In the genomic region with DNA sequence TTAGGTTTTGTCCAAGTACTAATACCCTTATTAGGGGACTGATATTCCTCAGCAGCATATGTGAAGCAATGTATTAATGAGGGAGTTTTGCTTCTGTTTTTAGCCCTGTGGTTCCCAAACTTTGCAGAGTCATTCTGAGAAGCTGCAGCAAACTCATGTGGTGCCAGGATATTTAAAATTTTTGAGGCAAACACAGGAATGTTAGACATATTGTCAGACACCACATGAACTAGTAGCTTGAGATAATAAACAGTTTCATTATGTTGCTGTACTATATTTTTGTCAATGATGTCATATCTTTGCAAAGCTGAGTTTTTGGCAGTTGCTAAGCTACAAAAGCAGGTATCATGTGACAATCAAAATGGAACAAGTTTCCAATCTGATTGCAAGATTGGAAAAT, we compare ENCODE assay signal across 8 cellular contexts. TPM values are rescaled to one million over a fixed set of nuclear protein-coding genes. Genes with fewer than 3 reads are reported as not detected.
DNase-seq lines count a peak whose midpoint lies in the region; ATAC-seq and TF ChIP-seq lines count a peak whose summit lies in the region.

No MANE protein-coding gene starts in this region.

- POLR2A ChIA-PET in activated CD4-positive, alpha-beta T cell treated with anti-CD3 and anti-CD28 coated beads for 36 hours (lab: Charles Lee), result no interaction called here

- CTCF ChIA-PET in activated CD4-positive, alpha-beta T cell treated with anti-CD3 and anti-CD28 coated beads for 36 hours (lab: Charles Lee), result interaction anchor here (1.1 to 1.7 kb wide), 2 partner anchors 32 to 47 kb away, joined by 4 to 10 read pairs; no protein-coding TSS in a partner anchor

- H3K4me3 ChIP-seq in HUES64 (ENCODE audit: low read length), result no peak overlapping the region
- no peak overlapping the region for H3K4me3 ChIP-seq in coronary artery

- intact Hi-C loops in activated CD4-positive, alpha-beta T cell treated with anti-CD3 and anti-CD28 coated beads for 36 hours (cut with DNase I, micrococcal nuclease), result no loop called here

- peaks cover 17% of the 10 kb centered on the region for H3K4me1 ChIP-seq in HUES64 (ENCODE audit: insufficient read depth, low read length)

- H3K4me3 Mint-ChIP-seq in activated CD4-positive, alpha-beta T cell treated with anti-CD3 and anti-CD28 coated beads for 36 hours, result no peak overlapping the region
- H3K4me3 Mint-ChIP-seq in stimulated activated naive B cell treated with anti-CD40 and anti-IgM and Interleukin-4, amounts not matched to agents 10 μg/mL and 1 μg/mL and 100 μg/mL, for 72 hours, result no peak overlapping the region
- H3K4me3 Mint-ChIP-seq in activated T-cell treated with anti-CD3 and anti-CD28 coated beads, Interleukin-2, amount 50 U/mL, for 72 hours, result no peak overlapping the region

- no peaks in the 10 kb centered on the region for H3K9me3 Mint-ChIP-seq in activated CD4-positive, alpha-beta T cell treated with anti-CD3 and anti-CD28 coated beads for 36 hours (ENCODE audit: low read depth)
- no peaks in the 10 kb centered on the region for H3K9me3 Mint-ChIP-seq in stimulated activated naive B cell treated with anti-CD40 and anti-IgM and Interleukin-4, amounts not matched to agents 10 μg/mL and 1 μg/mL and 100 μg/mL, for 72 hours
- no peaks in the 10 kb centered on the region for H3K9me3 Mint-ChIP-seq in activated T-cell treated with anti-CD3 and anti-CD28 coated beads, Interleukin-2, amount 50 U/mL, for 72 hours

- H3K9ac ChIP-seq in HUES64 (ENCODE audit: low read depth, low read length), result no peak overlapping the region

- no peaks in the 10 kb centered on the region for H3K27me3 ChIP-seq in HUES64 (ENCODE audit: insufficient read depth, low read length)

- TF ChIP-seq CTCF in coronary artery (IDR thresholded peaks at IDR 0.05), result no peak

- peaks cover 22% of the 10 kb centered on the region for H3K36me3 ChIP-seq in HUES64 (ENCODE audit: insufficient read depth, low read length)

- no peak for DNase-seq in activated CD4-positive, alpha-beta T cell treated with anti-CD3 and anti-CD28 coated beads for 36 hours
- no peak for DNase-seq in activated CD4-positive, alpha-beta T cell treated with anti-CD3 and anti-CD28 coated beads for 48 hours
- DNase-seq in coronary artery (ENCODE audit: low spot score) (no peak), NCI-H524 treated with DMSO at 0.1 percent for 48 hours (lab: John Stamatoyannopoulos, UW) (no peak)
- no peak for DNase-seq in stimulated activated naive B cell treated with anti-CD40 and anti-IgM and Interleukin-4, amounts not matched to agents 10 μg/mL and 1 μg/mL and 100 μg/mL, for 72 hours
- no peak for DNase-seq in activated T-cell treated with anti-CD3 and anti-CD28 coated beads, Interleukin-2, amount 50 U/mL, for 72 hours

- H3K27me3 Mint-ChIP-seq in activated CD4-positive, alpha-beta T cell treated with anti-CD3 and anti-CD28 coated beads for 36 hours, result no peaks in the 10 kb centered on the region
- no peaks in the 10 kb centered on the region for H3K27me3 Mint-ChIP-seq in stimulated activated naive B cell treated with anti-CD40 and anti-IgM and Interleukin-4, amounts not matched to agents 10 μg/mL and 1 μg/mL and 100 μg/mL, for 72 hours
- H3K27me3 Mint-ChIP-seq in activated T-cell treated with anti-CD3 and anti-CD28 coated beads, Interleukin-2, amount 50 U/mL, for 72 hours (ENCODE audit: low read depth), result no peaks in the 10 kb centered on the region

- peaks cover 17% of the 10 kb centered on the region for H3K36me3 Mint-ChIP-seq in activated CD4-positive, alpha-beta T cell treated with anti-CD3 and anti-CD28 coated beads for 36 hours (ENCODE audit: low read depth)
- peaks cover 10 to 21% of the 10 kb centered on the region in 2 donors for H3K36me3 Mint-ChIP-seq in stimulated activated naive B cell treated with anti-CD40 and anti-IgM and Interleukin-4, amounts not matched to agents 10 μg/mL and 1 μg/mL and 100 μg/mL, for 72 hours
- no peaks in the 10 kb centered on the region for H3K36me3 Mint-ChIP-seq in activated T-cell treated with anti-CD3 and anti-CD28 coated beads, Interleukin-2, amount 50 U/mL, for 72 hours (ENCODE audit: insufficient read depth in 2 of 2)

- H3K27ac ChIP-seq in HUES64 (ENCODE audit: low read depth, low read length) (peak overlapping the region; percentile 73), coronary artery (peak overlapping the region; percentile 12 to 44)

- H3K9me3 ChIP-seq in HUES64 (ENCODE audit: insufficient read depth, low read depth, low read length), result no peaks in the 10 kb centered on the region

- H3K4me1 Mint-ChIP-seq in activated CD4-positive, alpha-beta T cell treated with anti-CD3 and anti-CD28 coated beads for 36 hours, result peaks cover 3% of the 10 kb centered on the region
- H3K4me1 Mint-ChIP-seq in stimulated activated naive B cell treated with anti-CD40 and anti-IgM and Interleukin-4, amounts not matched to agents 10 μg/mL and 1 μg/mL and 100 μg/mL, for 72 hours, result peaks cover 5 to 9% of the 10 kb centered on the region in 2 donors
- H3K4me1 Mint-ChIP-seq in activated T-cell treated with anti-CD3 and anti-CD28 coated beads, Interleukin-2, amount 50 U/mL, for 72 hours (ENCODE audit: low read depth), result no peaks in the 10 kb centered on the region

- no peak overlapping the region for H3K27ac Mint-ChIP-seq in activated CD4-positive, alpha-beta T cell treated with anti-CD3 and anti-CD28 coated beads for 36 hours
- no peak overlapping the region for H3K27ac Mint-ChIP-seq in stimulated activated naive B cell treated with anti-CD40 and anti-IgM and Interleukin-4, amounts not matched to agents 10 μg/mL and 1 μg/mL and 100 μg/mL, for 72 hours
- no peak overlapping the region for H3K27ac Mint-ChIP-seq in activated T-cell treated with anti-CD3 and anti-CD28 coated beads, Interleukin-2, amount 50 U/mL, for 72 hours

- peak; percentile 44 for ATAC-seq in activated CD4-positive, alpha-beta T cell treated with anti-CD3 and anti-CD28 coated beads for 36 hours
- ATAC-seq in stimulated activated naive B cell treated with anti-CD40 and anti-IgM and Interleukin-4, amounts not matched to agents 10 μg/mL and 1 μg/mL and 100 μg/mL, for 72 hours (replicated peaks), result peak; percentile 62 to 69
- ATAC-seq in esophagus mucosa, result no peak
- no peak for ATAC-seq in activated T-cell treated with anti-CD3 and anti-CD28 coated beads, Interleukin-2, amount 50 U/mL, for 72 hours (replicated peaks in 1 of 2)

RNA-seq across cellular contexts. Expression of a gene that starts 36.6 kb away (rescaled TPM):
- 10 to 100 TPM; 45.2 to 48.3 TPM for total RNA-seq in activated CD4-positive, alpha-beta T cell treated with anti-CD3 and anti-CD28 coated beads for 36 hours
- polyA plus RNA-seq in HUES64 (2013, experiment 1 of 2), result 34.3 TPM
- polyA plus RNA-seq in HUES64 (2013, experiment 2 of 2), result 34.4 TPM
- 59.5 TPM for total RNA-seq in esophagus mucosa
- 10 to 100 TPM; 30.7 to 31.3 TPM for total RNA-seq in activated T-cell treated with anti-CD3 and anti-CD28 coated beads, Interleukin-2, amount 50 U/mL, for 72 hours

RNA-seq across cellular contexts. Expression of a gene that starts 37.4 kb away (rescaled TPM):
- total RNA-seq in activated CD4-positive, alpha-beta T cell treated with anti-CD3 and anti-CD28 coated beads for 36 hours, result 100 to 1,000 TPM in 1 of 2 experiments, 10 to 100 TPM in 1; 97.1 to 122 TPM
- 178 TPM for polyA plus RNA-seq in HUES64 (2013, experiment 1 of 2)
- polyA plus RNA-seq in HUES64 (2013, experiment 2 of 2), result 160 TPM
- 120 TPM for total RNA-seq in esophagus mucosa
- 100 to 1,000 TPM in 1 of 2 donors, 10 to 100 TPM in 1; 90.5 to 105 TPM for total RNA-seq in activated T-cell treated with anti-CD3 and anti-CD28 coated beads, Interleukin-2, amount 50 U/mL, for 72 hours

RNA-seq across cellular contexts. Expression of a gene that starts 55.1 kb away (rescaled TPM):
- total RNA-seq in activated CD4-positive, alpha-beta T cell treated with anti-CD3 and anti-CD28 coated beads for 36 hours, result under 1 TPM; 0.87 to 0.97 TPM
- polyA plus RNA-seq in HUES64 (2013, experiment 1 of 2), result 1.3 TPM
- 2.7 TPM for polyA plus RNA-seq in HUES64 (2013, experiment 2 of 2)
- 5.0 TPM for total RNA-seq in esophagus mucosa
- total RNA-seq in activated T-cell treated with anti-CD3 and anti-CD28 coated beads, Interleukin-2, amount 50 U/mL, for 72 hours, result 1 to 10 TPM; 1.4 to 3.0 TPM

Comparison
In these comparisons a context has a peak if more than half of its experiments do, and no peak if none do; other contexts are left out.
1. ATAC-seq: peak in activated CD4-positive, alpha-beta T cell treated with anti-CD3 and anti-CD28 coated beads for 36 hours (single experiment) and stimulated activated naive B cell treated with anti-CD40 and anti-IgM and Interleukin-4, amounts not matched to agents 10 μg/mL and 1 μg/mL and 100 μg/mL, for 72 hours (2 of 2); none in esophagus mucosa (single experiment) and activated T-cell treated with anti-CD3 and anti-CD28 coated beads, Interleukin-2, amount 50 U/mL, for 72 hours (0 of 2).